16 cellular contexts compared by ENCODE assay signal in genomic region chr1:58156124-58156468, GRCh38.
DNase-seq lines count a peak whose midpoint lies in the region; ATAC-seq, FAIRE-seq and TF ChIP-seq lines count a peak whose summit lies in the region.
"Had no signal": no experiment of that assay in that cellular context is flagged by ENCODE, and none has a peak within 500 bp of the region (broad histone marks: within the 10 kb centered on the region; RNA-seq: fewer than 3 reads in every experiment).

No MANE protein-coding gene starts in this region.

- H3F3A ChIP-seq in Loucy (ENCODE audit: low read depth), result no peaks in the 10 kb centered on the region

- DNase-seq in GM12865 (ENCODE audit: low read depth) (peak; percentile 5), adrenal gland (no peak), H54 (ENCODE audit: insufficient read length, low spot score) (no peak), NCI-H1417 (lab: John Stamatoyannopoulos, UW) (no peak), NCI-H1436 (lab: John Stamatoyannopoulos, UW) (no peak)
- DNase-seq: amniotic stem cell; CD4-positive, CD25-positive, alpha-beta regulatory T cell; HCEC 1CT; MG63; stimulated activated CD4-positive, alpha-beta T cell treated with anti-CD3 and anti-CD28 coated beads, Interleukin-12 subunit alpha, Interleukin-12 subunit beta, amount 100 ng/mL, for 4 hours; stomach had no signal

- intact Hi-C loops in adrenal gland (cut with DNase I), result no loop called here

- no peaks in the 10 kb centered on the region for H3K36me3 ChIP-seq in Loucy (ENCODE audit: insufficient read depth, low read length)
- no peaks in the 10 kb centered on the region for H3K36me3 ChIP-seq in adrenal gland (replicated peaks in 1 of 2)
- H3K36me3 ChIP-seq: MG63, stomach had no signal

- H3K4me3 ChIP-seq in GM12865 (ENCODE audit: low read depth, low read length) (no peak overlapping the region), Loucy (ENCODE audit: low read length, poor library complexity, severe bottlenecking) (no peak overlapping the region), adrenal gland (no peak overlapping the region)
- H3K4me3 ChIP-seq: MG63, stomach had no signal

- no peak for TF ChIP-seq CTCF in GM12865 (IDR thresholded peaks at IDR 0.05; ENCODE audit: insufficient read depth, low read depth, low read length, missing control alignments)
- TF ChIP-seq CTCF in Loucy (conservative IDR thresholded peaks at IDR 0.05; ENCODE audit: low read length), result no peak
- no peak for TF ChIP-seq CTCF in adrenal gland (IDR thresholded peaks at IDR 0.05)

- peak overlapping the region; percentile 74; the same call in 1 of the 2 replicates for H2AFZ ChIP-seq in Loucy (ENCODE audit: low read length)

- H3K9ac ChIP-seq in Loucy (ENCODE audit: low read depth, low read length, poor library complexity, severe bottlenecking), result peak overlapping the region; percentile 51

- no peaks in the 10 kb centered on the region for H3K79me2 ChIP-seq in Loucy (ENCODE audit: insufficient read depth, low read length)

- H3K27ac ChIP-seq in adrenal gland, result no peak overlapping the region
- H3K27ac ChIP-seq: stomach had no signal

- 93 to 97% (median 95%) methylated on average over 1 of the region's 1 CpG for WGBS in adrenal gland, 4 donors

- FAIRE-seq in H54 (lab: Jason Lieb, UNC), result no peak
- FAIRE-seq: endothelial cell of umbilical vein, frontal cortex had no signal

- H3K9me3 ChIP-seq in Loucy (ENCODE audit: insufficient read depth, low read depth, low read length) (no peaks in the 10 kb centered on the region), adrenal gland (replicated peaks in 1 of 3) (no peaks in the 10 kb centered on the region)
- H3K9me3 ChIP-seq: MG63, stomach had no signal

- peak; percentile 89 for ATAC-seq in GM19351 (IDR thresholded peaks at IDR 0.05; ENCODE audit: unreplicated experiment)
- ATAC-seq in HG02852 (IDR thresholded peaks at IDR 0.05; ENCODE audit: unreplicated experiment), result peak; percentile 93

- H3K27me3 ChIP-seq in Loucy (ENCODE audit: insufficient read depth, low read length, poor library complexity, severe bottlenecking), result no peaks in the 10 kb centered on the region
- H3K27me3 ChIP-seq in adrenal gland, result no peaks in the 10 kb centered on the region
- H3K27me3 ChIP-seq: MG63, stomach had no signal

- no peak overlapping the region for H3K4me2 ChIP-seq in Loucy (ENCODE audit: low read depth, low read length, poor library complexity, severe bottlenecking)

- no peaks in the 10 kb centered on the region for H4K20me1 ChIP-seq in Loucy (ENCODE audit: insufficient read depth, low read length, poor library complexity, severe bottlenecking)

- H3K4me1 ChIP-seq in Loucy (ENCODE audit: insufficient read depth, low read length, poor library complexity, severe bottlenecking) (peaks cover 92% of the 10 kb centered on the region), adrenal gland (replicated peaks in 1 of 2) (no peaks in the 10 kb centered on the region)
- H3K4me1 ChIP-seq: stomach had no signal

- no peaks in the 10 kb centered on the region for H3K9me2 ChIP-seq in Loucy (replicated peaks; ENCODE audit: low read depth, low read length)

- TF ChIP-seq POLR2A in adrenal gland (IDR thresholded peaks at IDR 0.05), result no peak
- no peak for TF ChIP-seq POLR2A in H54 (IDR thresholded peaks at IDR 0.05; ENCODE audit: low read depth, low read length)
